In the genomic region with DNA sequence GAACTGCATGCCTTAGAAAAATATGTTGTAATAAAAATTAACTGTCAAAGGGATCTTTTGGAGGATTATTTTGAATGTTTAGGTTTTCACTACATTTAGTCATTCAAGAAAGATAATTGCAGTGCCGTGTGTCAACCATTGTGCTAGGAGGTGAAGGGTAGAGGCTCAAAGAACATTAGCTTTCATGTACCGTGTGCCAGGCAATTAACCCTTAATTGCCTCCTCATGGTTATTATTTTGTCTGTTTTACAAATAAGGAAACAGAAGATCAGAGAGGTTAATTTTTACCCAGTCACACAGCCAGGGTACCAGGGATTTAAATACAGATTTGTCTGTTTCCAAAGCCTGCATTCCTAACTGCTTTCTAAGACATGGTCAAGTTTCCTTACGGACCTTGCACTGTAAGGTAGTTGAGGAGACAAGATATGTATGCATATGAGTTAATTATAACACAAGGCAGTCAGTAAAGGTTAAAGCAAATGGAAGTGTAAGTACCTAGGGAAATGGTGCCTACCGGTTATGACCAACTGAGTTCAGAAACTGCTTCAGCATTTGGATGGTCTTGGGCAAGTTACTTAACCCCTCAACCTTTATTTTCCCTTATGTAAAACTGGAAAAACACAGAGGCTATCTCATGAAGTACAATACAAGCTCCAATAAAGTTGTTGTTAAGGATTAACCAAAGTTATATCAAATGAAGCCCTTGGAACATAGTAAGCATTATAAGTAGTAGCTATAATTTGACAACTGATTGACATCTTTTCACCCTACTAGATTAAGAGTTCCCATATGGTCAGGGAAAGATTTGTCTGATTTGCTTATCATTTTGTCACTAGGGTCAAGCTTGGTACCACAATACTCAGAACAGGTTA, we compare ENCODE assay signal across 20 cellular contexts.
DNase-seq lines count a peak whose midpoint lies in the region; ATAC-seq and TF ChIP-seq lines count a peak whose summit lies in the region.
"Had no signal": no experiment of that assay in that cellular context is flagged by ENCODE, and none has a peak within 500 bp of the region (broad histone marks: within the 10 kb centered on the region; RNA-seq: fewer than 3 reads in every experiment).

No MANE protein-coding gene starts in this region.

- no peaks in the 10 kb centered on the region for H3K27me3 ChIP-seq in colonic mucosa

- ATAC-seq in HG02763 (IDR thresholded peaks at IDR 0.05; ENCODE audit: unreplicated experiment) = no peak

- no peaks in the 10 kb centered on the region for H3K4me1 ChIP-seq in colonic mucosa

- TF ChIP-seq POLR2A in erythroblast (IDR thresholded peaks at IDR 0.05; ENCODE audit: low read length) = no peak

- H3K9me3 ChIP-seq in colonic mucosa = no peaks in the 10 kb centered on the region

- H3K4me3 ChIP-seq in colonic mucosa = no peak overlapping the region

- intact Hi-C loops in colonic mucosa (cut with DNase I) = no loop called here

- H3K36me3 ChIP-seq in colonic mucosa = no peaks in the 10 kb centered on the region

- peak; percentile 15 for DNase-seq in NCI-H1105 treated with DMSO at 0.1 percent for 48 hours (lab: John Stamatoyannopoulos, UW)
- DNase-seq in NCI-H69 (lab: John Stamatoyannopoulos, UW) = peak; percentile 89
- DNase-seq in colonic mucosa = peak; percentile 23
- DNase-seq in renal cortical epithelial cell (ENCODE audit: low read depth) = peak; percentile 10
- no peak for DNase-seq in EL
- DNase-seq in NCI-H2171 (lab: John Stamatoyannopoulos, UW) = no peak
- no peak for DNase-seq in erythroblast (lab: John Stamatoyannopoulos, UW)
- DNase-seq: CD8-positive, alpha-beta memory T cell; DMS79 treated with DMSO at 0.1 percent for 48 hours; KBM-7; NCI-H146; NCI-H1930; NCI-H226; NCI-H510A treated with DMSO at 0.1 percent for 48 hours; NCI-H82; RPMI8226; SHP77; T-helper 1 cell had no signal

- no peak overlapping the region for H3K9ac ChIP-seq in colonic mucosa (ENCODE audit: low read depth in 2 of 2, low read length in 2 of 2)

- peak overlapping the region; percentile 40 for H3K27ac ChIP-seq in colonic mucosa
- H3K27ac ChIP-seq: C4-2B had no signal

- no peak for TF ChIP-seq CTCF in colonic mucosa (IDR thresholded peaks at IDR 0.05)

Comparison
In these comparisons a context has a peak if more than half of its experiments do, and no peak if none do; other contexts are left out.
1. DNase-seq: peak in NCI-H1105 treated with DMSO at 0.1 percent for 48 hours (single experiment), NCI-H69 (single experiment), colonic mucosa (single experiment) and renal cortical epithelial cell (single experiment); none in EL (single experiment), NCI-H2171 (single experiment) and erythroblast (0 of 2).